9 cellular contexts compared by ENCODE assay signal in genomic region chr10:70479161-70479531, GRCh38. TPM values are rescaled to one million over a fixed set of nuclear protein-coding genes. Genes with fewer than 3 reads are reported as not detected.
A peak's percentile ranks its signal among the peaks of the same experiment; 100 is the strongest.
DNase-seq lines count a peak whose midpoint lies in the region; ATAC-seq, FAIRE-seq and TF ChIP-seq lines count a peak whose summit lies in the region.
"Had no signal": no experiment of that assay in that cellular context is flagged by ENCODE, and none has a peak within 500 bp of the region (broad histone marks: within the 10 kb centered on the region; RNA-seq: fewer than 3 reads in every experiment).

No MANE protein-coding gene starts in this region.

- peak overlapping the region; percentile 59 for H3K9ac ChIP-seq in astrocyte (ENCODE audit: low read length)

- H3K4me3 ChIP-seq in astrocyte (ENCODE audit: insufficient read depth, low read depth, low read length), result peak overlapping the region; percentile 56
- peak overlapping the region; percentile 71 for H3K4me3 ChIP-seq in lower lobe of right lung
- peak overlapping the region; percentile 56 for H3K4me3 ChIP-seq in thymus (ENCODE audit: low read length)

- no peak for ATAC-seq in lower lobe of right lung
- ATAC-seq in GM19452 (IDR thresholded peaks at IDR 0.05; ENCODE audit: unreplicated experiment), result no peak

- no peak overlapping the region for H3K27ac Mint-ChIP-seq in activated CD4-positive, alpha-beta T cell treated with anti-CD3 and anti-CD28 coated beads, Interleukin-2, amount 10 ng/mL, durations not matched to agents 7 days and 5 days
- no peak overlapping the region for H3K27ac Mint-ChIP-seq in astrocyte (ENCODE audit: unreplicated experiment)

- H3K9me3 ChIP-seq in astrocyte (ENCODE audit: insufficient read depth, low read depth, low read length) (no peaks in the 10 kb centered on the region), lower lobe of right lung (no peaks in the 10 kb centered on the region), thymus (ENCODE audit: control insufficient read depth) (no peaks in the 10 kb centered on the region)

- CTCF ChIA-PET in activated CD4-positive, alpha-beta T cell treated with anti-CD3 and anti-CD28 coated beads, Interleukin-2, amount 10 ng/mL, durations not matched to agents 7 days and 5 days (lab: Charles Lee), result no interaction called here

- FAIRE-seq in astrocyte (lab: Jason Lieb, UNC), result no peak

- H3K27me3 ChIP-seq in astrocyte (ENCODE audit: insufficient read depth, low read length) (peaks cover 6% of the 10 kb centered on the region), lower lobe of right lung (ENCODE audit: low read depth) (peaks cover 5% of the 10 kb centered on the region), thymus (ENCODE audit: control insufficient read depth, insufficient read depth) (peaks cover 9% of the 10 kb centered on the region)

- H2AFZ ChIP-seq in astrocyte (ENCODE audit: low read depth, low read length), result peak overlapping the region; percentile 79

- peak overlapping the region; percentile 39 for H3K4me3 Mint-ChIP-seq in activated CD4-positive, alpha-beta T cell treated with anti-CD3 and anti-CD28 coated beads, Interleukin-2, amount 10 ng/mL, durations not matched to agents 7 days and 5 days
- H3K4me3 Mint-ChIP-seq in astrocyte (ENCODE audit: unreplicated experiment), result peak overlapping the region; percentile 77

- H3K36me3 ChIP-seq in astrocyte (ENCODE audit: insufficient read depth, low read length), result no peaks in the 10 kb centered on the region
- no peaks in the 10 kb centered on the region for H3K36me3 ChIP-seq in lower lobe of right lung
- H3K36me3 ChIP-seq in thymus (ENCODE audit: control insufficient read depth, insufficient read depth), result no peaks in the 10 kb centered on the region

- H3K4me1 Mint-ChIP-seq in activated CD4-positive, alpha-beta T cell treated with anti-CD3 and anti-CD28 coated beads, Interleukin-2, amount 10 ng/mL, durations not matched to agents 7 days and 5 days, result peaks cover 42% of the 10 kb centered on the region
- peaks cover 9% of the 10 kb centered on the region for H3K4me1 Mint-ChIP-seq in astrocyte (ENCODE audit: low read depth, unreplicated experiment)

- POLR2A ChIA-PET in activated CD4-positive, alpha-beta T cell treated with anti-CD3 and anti-CD28 coated beads, Interleukin-2, amount 10 ng/mL, durations not matched to agents 7 days and 5 days (lab: Charles Lee), result no interaction called here

- DNase-seq in activated CD4-positive, alpha-beta T cell treated with anti-CD3 and anti-CD28 coated beads, Interleukin-2, amount 10 ng/mL, durations not matched to agents 7 days and 5 days, result no peak
- DNase-seq in activated CD4-positive, alpha-beta T cell treated with anti-CD3 and anti-CD28 coated beads for 1 hour, result no peak
- no peak for DNase-seq in astrocyte (ENCODE audit: low read depth)
- DNase-seq in lower lobe of right lung, result no peak
- no peak for DNase-seq in foreskin melanocyte
- no peak for DNase-seq in NCI-H2196 treated with DMSO at 0.1 percent for 48 hours (lab: John Stamatoyannopoulos, UW; ENCODE audit: unreplicated experiment)

- H3K9me3 Mint-ChIP-seq in activated CD4-positive, alpha-beta T cell treated with anti-CD3 and anti-CD28 coated beads, Interleukin-2, amount 10 ng/mL, durations not matched to agents 7 days and 5 days, result no peaks in the 10 kb centered on the region
- no peaks in the 10 kb centered on the region for H3K9me3 Mint-ChIP-seq in astrocyte (ENCODE audit: unreplicated experiment)

- intact Hi-C loops in lower lobe of right lung (cut with DNase I), result no loop called here

- H3K27me3 Mint-ChIP-seq in activated CD4-positive, alpha-beta T cell treated with anti-CD3 and anti-CD28 coated beads, Interleukin-2, amount 10 ng/mL, durations not matched to agents 7 days and 5 days, result peaks cover 32% of the 10 kb centered on the region
- peaks cover 64% of the 10 kb centered on the region for H3K27me3 Mint-ChIP-seq in astrocyte (ENCODE audit: low read depth, unreplicated experiment)

- peak overlapping the region; percentile 89 for H3K4me2 ChIP-seq in astrocyte (ENCODE audit: low read length)

- H3K4me1 ChIP-seq in astrocyte (ENCODE audit: insufficient read depth, low read length), result peaks cover 15% of the 10 kb centered on the region
- peaks cover 66% of the 10 kb centered on the region for H3K4me1 ChIP-seq in lower lobe of right lung
- H3K4me1 ChIP-seq in thymus (ENCODE audit: control insufficient read depth, insufficient read depth, low read length), result peaks cover 34% of the 10 kb centered on the region

- H4K20me1 ChIP-seq in astrocyte (ENCODE audit: insufficient read depth, low read length), result peaks cover 10% of the 10 kb centered on the region

- no peaks in the 10 kb centered on the region for H3K36me3 Mint-ChIP-seq in activated CD4-positive, alpha-beta T cell treated with anti-CD3 and anti-CD28 coated beads, Interleukin-2, amount 10 ng/mL, durations not matched to agents 7 days and 5 days (ENCODE audit: low read depth)
- H3K36me3 Mint-ChIP-seq in astrocyte (ENCODE audit: low read depth, unreplicated experiment), result peaks cover 4% of the 10 kb centered on the region

- no peaks in the 10 kb centered on the region for H3K79me2 ChIP-seq in astrocyte (ENCODE audit: insufficient read depth, low read length)

- 52% methylated on average over 9 of the region's 9 CpGs for WGBS in thymus

- TF ChIP-seq CTCF in astrocyte (IDR thresholded peaks at IDR 0.05; ENCODE audit: insufficient read depth, low read depth, low read length) (no peak), lower lobe of right lung (IDR thresholded peaks at IDR 0.05) (no peak)

- H3K27ac ChIP-seq in astrocyte (ENCODE audit: low read depth, low read length) (no peak overlapping the region), lower lobe of right lung (peak overlapping the region; percentile 81), thymus (ENCODE audit: low read depth) (no peak overlapping the region)

RNA-seq across cellular contexts. Expression of gene PALD1, which starts 0.6 kb away (rescaled TPM):
- 1 to 10 TPM; 1.2 to 1.5 TPM for total RNA-seq in activated CD4-positive, alpha-beta T cell treated with anti-CD3 and anti-CD28 coated beads, Interleukin-2, amount 10 ng/mL, durations not matched to agents 7 days and 5 days
- 1.8 and 2.0 TPM in 2 replicates for total RNA-seq in astrocyte
- 16.0 TPM for total RNA-seq in lower lobe of right lung
- 10.3 TPM for polyA plus RNA-seq in thymus

RNA-seq across cellular contexts. Expression of gene NODAL, which starts 37.7 kb away (rescaled TPM):
- not detected for total RNA-seq in activated CD4-positive, alpha-beta T cell treated with anti-CD3 and anti-CD28 coated beads, Interleukin-2, amount 10 ng/mL, durations not matched to agents 7 days and 5 days
- total RNA-seq in astrocyte, result 0.43 TPM in 1 of 2 replicates, not detected in the other
- not detected for total RNA-seq in lower lobe of right lung
- 0.21 TPM for polyA plus RNA-seq in thymus
- total RNA-seq: myocyte had no signal
